ENCODE assay signal across 34 cellular contexts in genomic region chr2:26979761-26980160, GRCh38. TPM values are rescaled to one million over a fixed set of nuclear protein-coding genes. Genes with fewer than 3 reads are reported as not detected.
A peak's percentile ranks its signal among the peaks of the same experiment; 100 is the strongest.
DNase-seq lines count a peak whose midpoint lies in the region; ATAC-seq, FAIRE-seq and TF ChIP-seq lines count a peak whose summit lies in the region.
"Had no signal": no experiment of that assay in that cellular context is flagged by ENCODE, and none has a peak within 500 bp of the region (broad histone marks: within the 10 kb centered on the region; RNA-seq: fewer than 3 reads in every experiment).

No MANE protein-coding gene starts in this region.

- H3K4me3 Mint-ChIP-seq in nephron, result no peak overlapping the region
- H3K4me3 Mint-ChIP-seq: activated CD4-positive, alpha-beta T cell treated with anti-CD3 and anti-CD28 coated beads for 36 hours; activated CD8-positive, alpha-beta T cell treated with anti-CD3 and anti-CD28 coated beads, Interleukin-2, amount 10 ng/mL, durations not matched to agents 7 days and 5 days; activated naive CD4-positive, alpha-beta T cell treated with anti-CD3 and anti-CD28 coated beads for 36 hours; brain; CD4-positive, CD25-positive, alpha-beta regulatory T cell; mesothelial cell of epicardium; natural killer cell treated with Interleukin-12 subunit alpha and Interleukin-12 subunit beta and Interleukin-15 and Interleukin-18, amount 100 ng/mL, for 72 hours; stimulated activated naive CD8-positive, alpha-beta T cell treated with anti-CD3 and anti-CD28 coated beads, Interleukin-15, amount 100 ng/mL, for 72 hours had no signal

- DNase-seq in HepG2 (ENCODE audit: low spot score) (no peak), choroid plexus epithelial cell (ENCODE audit: low read depth) (peak; percentile 68), uterus (peak; percentile 45 to 60), G401 (ENCODE audit: low spot score) (no peak)
- DNase-seq: activated CD4-positive, alpha-beta T cell treated with anti-CD3 and anti-CD28 coated beads for 36 hours; activated CD8-positive, alpha-beta T cell treated with anti-CD3 and anti-CD28 coated beads, Interleukin-2, amount 10 ng/mL, durations not matched to agents 7 days and 5 days; activated naive CD4-positive, alpha-beta T cell treated with anti-CD3 and anti-CD28 coated beads for 36 hours; CD4-positive, CD25-positive, alpha-beta regulatory T cell; DMS79 treated with DMSO at 0.1 percent for 48 hours; glutamatergic neuron; Karpas-422; left ventricle myocardium superior; NCI-H146; NCI-H2107; NCI-H345; NCI-H69; SIG-M5; stimulated activated CD4-positive, alpha-beta T cell treated with anti-CD3 and anti-CD28 coated beads, Interleukin-2, amount 100 ng/mL, for 24 hours; stimulated activated CD8-positive, alpha-beta memory T cell treated with anti-CD3 and anti-CD28 coated beads, Interleukin-4, amount 100 ng/mL, for 48 hours; stimulated activated naive CD8-positive, alpha-beta T cell treated with anti-CD3 and anti-CD28 coated beads, Interleukin-15, amount 100 ng/mL, for 72 hours had no signal

- no peaks in the 10 kb centered on the region for H3K9me3 Mint-ChIP-seq in nephron
- H3K9me3 Mint-ChIP-seq: activated naive CD4-positive, alpha-beta T cell treated with anti-CD3 and anti-CD28 coated beads for 36 hours; brain; CD4-positive, CD25-positive, alpha-beta regulatory T cell; mesothelial cell of epicardium; natural killer cell treated with Interleukin-12 subunit alpha and Interleukin-12 subunit beta and Interleukin-15 and Interleukin-18, amount 100 ng/mL, for 72 hours; stimulated activated naive CD8-positive, alpha-beta T cell treated with anti-CD3 and anti-CD28 coated beads, Interleukin-15, amount 100 ng/mL, for 72 hours had no signal

- no peak for FAIRE-seq in HepG2 (lab: Jason Lieb, UNC)
- FAIRE-seq: endothelial cell of umbilical vein, GM18507, keratinocyte had no signal

- intact Hi-C loops in HepG2 (cut with micrococcal nuclease; ENCODE audit: unreplicated experiment) (no loop called here), uterus (cut with DNase I; ENCODE audit: low total_unique reads) (no loop called here)

- H3K9me3 ChIP-seq in liver (ENCODE audit: control insufficient read depth in 4 of 4, low read length in 3 of 4), result no peaks in the 10 kb centered on the region
- H3K9me3 ChIP-seq in HepG2 (ENCODE audit: low read length), result no peaks in the 10 kb centered on the region
- no peaks in the 10 kb centered on the region for H3K9me3 ChIP-seq in uterus
- H3K9me3 ChIP-seq: ovary, vagina had no signal

- H3K27ac ChIP-seq in liver (ENCODE audit: low read depth in 1 of 2, low read length in 2 of 2) (no peak overlapping the region), HepG2 (ENCODE audit: extremely low read length, insufficient read depth, low read length) (no peak overlapping the region), uterus (peak overlapping the region; percentile 48 to 69)
- H3K27ac ChIP-seq: HL-60, ovary, vagina had no signal

- no peak for TF ChIP-seq EP300 in HepG2 (IDR thresholded peaks at IDR 0.05; ENCODE audit: low read depth in 2 of 2, low read length in 2 of 2)
- TF ChIP-seq EP300 in HepG2 (CRISPR knock-in tag; IDR thresholded peaks at IDR 0.05; ENCODE audit: borderline replicate concordance), result no peak

- in situ Hi-C loops in HepG2 (cut with HindIII; ENCODE audit: extremely low pct_ligation_motif_present, low pct_unique_long_range_greater_than_20kb) (no loop called here), G401 (cut with HindIII; ENCODE audit: low sequenced_read_pairs) (no loop called here)

- H3K36me3 ChIP-seq in liver (ENCODE audit: control insufficient read depth in 4 of 4, insufficient read depth in 3 of 4, low read depth in 1 of 4, low read length in 3 of 4) (no peaks in the 10 kb centered on the region), HepG2 (replicated peaks in 1 of 2; ENCODE audit: control insufficient read depth in 1 of 2, insufficient read depth in 2 of 2, low read length in 2 of 2) (no peaks in the 10 kb centered on the region), uterus (no peaks in the 10 kb centered on the region)
- H3K36me3 ChIP-seq: ovary, vagina had no signal

- TF ChIP-seq RAD21 in liver (IDR thresholded peaks at IDR 0.05) (no peak), HepG2 (CRISPR knock-in tag; IDR thresholded peaks at IDR 0.05) (no peak)

- H2AFZ ChIP-seq in HepG2 (ENCODE audit: low read length), result no peak overlapping the region

- TF ChIP-seq POLR2A in HepG2 (IDR thresholded peaks at IDR 0.05; ENCODE audit: insufficient read depth in 1 of 2, low read depth in 2 of 2, low read length in 2 of 2) (no peak), uterus (IDR thresholded peaks at IDR 0.05) (no peak)

- peaks cover 5% of the 10 kb centered on the region for H3K4me1 Mint-ChIP-seq in nephron
- H3K4me1 Mint-ChIP-seq: activated CD4-positive, alpha-beta T cell treated with anti-CD3 and anti-CD28 coated beads for 36 hours; CD4-positive, CD25-positive, alpha-beta regulatory T cell; stimulated activated naive CD8-positive, alpha-beta T cell treated with anti-CD3 and anti-CD28 coated beads, Interleukin-15, amount 100 ng/mL, for 72 hours had no signal

- POLR2A ChIA-PET in HepG2 (lab: Yijun Ruan, JAX), result no interaction called here

- no peaks in the 10 kb centered on the region for H4K20me1 ChIP-seq in HepG2 (ENCODE audit: insufficient read depth, low read length)

- ATAC-seq in HepG2 (no peak), HG03039 (IDR thresholded peaks at IDR 0.05; ENCODE audit: unreplicated experiment) (no peak), GM18909 (IDR thresholded peaks at IDR 0.05; ENCODE audit: poor library complexity, unreplicated experiment) (no peak)
- ATAC-seq: activated CD4-positive, alpha-beta T cell treated with anti-CD3 and anti-CD28 coated beads for 36 hours; activated CD8-positive, alpha-beta T cell treated with anti-CD3 and anti-CD28 coated beads, Interleukin-2, amount 10 ng/mL, durations not matched to agents 7 days and 5 days; left ventricle myocardium superior; natural killer cell treated with Interleukin-12 subunit alpha and Interleukin-12 subunit beta and Interleukin-15 and Interleukin-18, amount 100 ng/mL, for 72 hours; Panc1; stimulated activated naive CD8-positive, alpha-beta T cell treated with anti-CD3 and anti-CD28 coated beads, Interleukin-15, amount 100 ng/mL, for 72 hours had no signal

- CTCF ChIA-PET in HepG2 (lab: Yijun Ruan, JAX; ENCODE audit: low intra/inter-chr PET ratio, low total read pairs), result no interaction called here

- H3K79me2 ChIP-seq in HepG2 (ENCODE audit: insufficient read depth, low read length), result no peaks in the 10 kb centered on the region

- H3K27ac Mint-ChIP-seq in nephron, result peak overlapping the region in 2 of 3 experiments; percentile 28 to 36
- H3K27ac Mint-ChIP-seq: activated CD4-positive, alpha-beta T cell treated with anti-CD3 and anti-CD28 coated beads for 36 hours; activated CD8-positive, alpha-beta T cell treated with anti-CD3 and anti-CD28 coated beads, Interleukin-2, amount 10 ng/mL, durations not matched to agents 7 days and 5 days; activated naive CD4-positive, alpha-beta T cell treated with anti-CD3 and anti-CD28 coated beads for 36 hours; mesothelial cell of epicardium; natural killer cell treated with Interleukin-12 subunit alpha and Interleukin-12 subunit beta and Interleukin-15 and Interleukin-18, amount 100 ng/mL, for 72 hours had no signal

- H3K27me3 Mint-ChIP-seq in nephron (ENCODE audit: low read depth), result no peaks in the 10 kb centered on the region
- H3K27me3 Mint-ChIP-seq: activated CD4-positive, alpha-beta T cell treated with anti-CD3 and anti-CD28 coated beads for 36 hours; brain had no signal

- H3K4me3 ChIP-seq in liver (ENCODE audit: low read depth in 1 of 3, low read length in 3 of 3) (no peak overlapping the region), HepG2 (replicated peaks in 1 of 3; ENCODE audit: insufficient read depth in 1 of 3, low read depth in 2 of 3, low read length in 3 of 3) (no peak overlapping the region), choroid plexus epithelial cell (ENCODE audit: low read depth, low read length) (no peak overlapping the region), uterus (no peak overlapping the region)
- H3K4me3 ChIP-seq: ovary, vagina had no signal

- no peaks in the 10 kb centered on the region for H3K36me3 Mint-ChIP-seq in nephron (ENCODE audit: low read depth)
- H3K36me3 Mint-ChIP-seq: CD4-positive, CD25-positive, alpha-beta regulatory T cell; mesothelial cell of epicardium; natural killer cell treated with Interleukin-12 subunit alpha and Interleukin-12 subunit beta and Interleukin-15 and Interleukin-18, amount 100 ng/mL, for 72 hours had no signal

- H3K9ac ChIP-seq in liver (ENCODE audit: low read depth in 1 of 2, low read length in 2 of 2) (no peak overlapping the region), HepG2 (ENCODE audit: insufficient read depth, low read depth, low read length) (no peak overlapping the region)

- peaks cover 11 to 38% (median 34%) of the 10 kb centered on the region in 4 donors for H3K4me1 ChIP-seq in liver (ENCODE audit: control insufficient read depth in 4 of 4, insufficient read depth in 4 of 4, low read length in 3 of 4)
- H3K4me1 ChIP-seq in HepG2 (ENCODE audit: insufficient read depth, low read length), result peaks cover 14% of the 10 kb centered on the region
- H3K4me1 ChIP-seq in uterus, result peaks cover 0 to 6% of the 10 kb centered on the region in 2 donors

- no peaks in the 10 kb centered on the region for H3K27me3 ChIP-seq in liver (ENCODE audit: control insufficient read depth in 4 of 4, insufficient read depth in 4 of 4, low read length in 3 of 4)
- peaks cover 0 to 8% of the 10 kb centered on the region in 2 experiments; a peak in 2 of 5 replicates for H3K27me3 ChIP-seq in HepG2 (ENCODE audit: control insufficient read depth in 1 of 2, insufficient read depth in 2 of 2, low read length in 2 of 2)
- H3K27me3 ChIP-seq in uterus, result no peaks in the 10 kb centered on the region
- H3K27me3 ChIP-seq: ovary, vagina had no signal

- BruUV-seq in HepG2 (replicated peaks; lab: Mats Ljungman, UMichigan), result no TSS peak

- H3K4me2 ChIP-seq in HepG2 (ENCODE audit: low read depth, low read length), result no peak overlapping the region

- TF ChIP-seq CTCF in liver (IDR thresholded peaks at IDR 0.05; ENCODE audit: low read depth, low read length, missing input control) (no peak), HepG2 (CRISPR knock-in tag; IDR thresholded peaks at IDR 0.05) (no peak), choroid plexus epithelial cell (conservative IDR thresholded peaks at IDR 0.05; ENCODE audit: low read depth, low read length) (no peak), nephron (IDR thresholded peaks at IDR 0.05; ENCODE audit: unreplicated experiment in 3 of 3) (no peak), uterus (IDR thresholded peaks at IDR 0.05) (no peak)

- WGBS in liver, result 85% methylated on average over 2 of the region's 2 CpGs
- 51% methylated on average over 2 of the region's 2 CpGs for WGBS in HepG2 (ENCODE audit: low lambda C conversion rate)

RNA-seq across cellular contexts. Expression of gene MAPRE3, which starts 9.3 kb away (rescaled TPM):
- total RNA-seq in liver (1 to 10 TPM; 1.0 to 8.1 TPM), HepG2 (2016; rRNA removed; fragmentation: Illumina TruSeq; extraction: Trizol) (0.20 and 0.31 TPM in 2 replicates), uterus (10 to 100 TPM in 1 of 4 donors, 1 to 10 TPM in 3; 2.9 to 49.6 (median 4.9) TPM)
- polyA plus RNA-seq in liver (10 to 100 TPM; 11.5 to 15.8 TPM), HepG2 (2011; rRNA removed) (0.73 and 0.91 TPM in 2 replicates)
- 0.18 TPM in 1 of 2 replicates, not detected in the other for total RNA-seq in HepG2 (2016; cell fraction: cytosol; rRNA removed; fragmentation: Illumina TruSeq; extraction: Trizol; ENCODE audit: low read depth)
- total RNA-seq in HepG2 (2016; cell fraction: insoluble cytoplasmic fraction; rRNA removed; fragmentation: Illumina TruSeq; extraction: Trizol), result 0.15 and 0.19 TPM in 2 replicates
- 0.15 and 0.24 TPM in 2 replicates for total RNA-seq in HepG2 (2016; cell fraction: membrane; rRNA removed; fragmentation: Illumina TruSeq; extraction: Trizol)
- 0.60 and 0.99 TPM in 2 replicates for total RNA-seq in HepG2 (2016; cell fraction: nucleus; rRNA removed; fragmentation: Illumina TruSeq; extraction: Trizol)
- 0.34 and 0.65 TPM in 2 replicates for polyA plus RNA-seq in HepG2 (2011; cell fraction: cytosol; rRNA removed)
- 3.3 and 5.1 TPM in 2 replicates for polyA plus RNA-seq in HepG2 (2011; cell fraction: nucleus; rRNA removed)
- 0.91 and 2.1 TPM in 2 replicates for polyA plus RNA-seq in HepG2 (2012)
- 0.11 and 0.17 TPM in 2 replicates for polyA plus RNA-seq in HepG2 (2016; cell fraction: cytosol; fragmentation: Illumina TruSeq; extraction: Trizol; ENCODE audit: low read depth)
- 0.59 and 0.88 TPM in 2 replicates for polyA plus RNA-seq in HepG2 (2016; cell fraction: insoluble cytoplasmic fraction; fragmentation: Illumina TruSeq; extraction: Trizol; ENCODE audit: low read depth)
- polyA plus RNA-seq in HepG2 (2016; cell fraction: membrane; fragmentation: Illumina TruSeq; extraction: Trizol; ENCODE audit: low read depth), result 0.28 and 0.30 TPM in 2 replicates
- polyA plus RNA-seq in HepG2 (2016; cell fraction: nucleus; fragmentation: Illumina TruSeq; extraction: Trizol; ENCODE audit: insufficient read depth, low read depth), result 1.8 and 2.0 TPM in 2 replicates
- 0.44 and 3.1 TPM in 2 replicates for polyA minus RNA-seq in HepG2 (2011; rRNA and poly(A)+ RNA removed; ENCODE audit: low replicate concordance)
- polyA minus RNA-seq in HepG2 (2011; cell fraction: cytosol; rRNA and poly(A)+ RNA removed), result 0.69 TPM in 1 of 2 replicates, not detected in the other
- 0.99 TPM in 1 of 2 replicates, not detected in the other for polyA minus RNA-seq in HepG2 (2011; cell fraction: nucleus; rRNA and poly(A)+ RNA removed)
- 2.3 and 4.2 TPM in 2 replicates for total RNA-seq in G401 (2014; rRNA removed; shearing (Covaris generic))

RNA-seq across cellular contexts. Expression of gene TMEM214, which starts 53.0 kb away (rescaled TPM):
- 10 to 100 TPM; 17.1 to 48.4 TPM for total RNA-seq in liver
- polyA plus RNA-seq in liver, result 10 to 100 TPM; 28.3 to 53.4 TPM
- total RNA-seq in HepG2 (2016; rRNA removed; fragmentation: Illumina TruSeq; extraction: Trizol), result 28.0 and 58.3 TPM in 2 replicates
- 13.7 and 15.2 TPM in 2 replicates for total RNA-seq in HepG2 (2016; cell fraction: cytosol; rRNA removed; fragmentation: Illumina TruSeq; extraction: Trizol; ENCODE audit: low read depth)
- total RNA-seq in HepG2 (2016; cell fraction: insoluble cytoplasmic fraction; rRNA removed; fragmentation: Illumina TruSeq; extraction: Trizol), result 22.8 and 61.4 TPM in 2 replicates
- total RNA-seq in HepG2 (2016; cell fraction: membrane; rRNA removed; fragmentation: Illumina TruSeq; extraction: Trizol), result 24.2 and 24.6 TPM in 2 replicates
- total RNA-seq in HepG2 (2016; cell fraction: nucleus; rRNA removed; fragmentation: Illumina TruSeq; extraction: Trizol), result 65.4 and 81.2 TPM in 2 replicates
- 132 and 137 TPM in 2 replicates for polyA plus RNA-seq in HepG2 (2011; rRNA removed)
- 96.3 and 120 TPM in 2 replicates for polyA plus RNA-seq in HepG2 (2011; cell fraction: cytosol; rRNA removed)
- polyA plus RNA-seq in HepG2 (2011; cell fraction: nucleus; rRNA removed), result 355 and 421 TPM in 2 replicates
- 76.8 and 81.7 TPM in 2 replicates for polyA plus RNA-seq in HepG2 (2012)
- 15.5 and 16.9 TPM in 2 replicates for polyA plus RNA-seq in HepG2 (2016; cell fraction: cytosol; fragmentation: Illumina TruSeq; extraction: Trizol; ENCODE audit: low read depth)
- polyA plus RNA-seq in HepG2 (2016; cell fraction: insoluble cytoplasmic fraction; fragmentation: Illumina TruSeq; extraction: Trizol; ENCODE audit: low read depth), result 43.0 and 58.5 TPM in 2 replicates
- 30.0 and 37.0 TPM in 2 replicates for polyA plus RNA-seq in HepG2 (2016; cell fraction: membrane; fragmentation: Illumina TruSeq; extraction: Trizol; ENCODE audit: low read depth)
- 188 and 192 TPM in 2 replicates for polyA plus RNA-seq in HepG2 (2016; cell fraction: nucleus; fragmentation: Illumina TruSeq; extraction: Trizol; ENCODE audit: insufficient read depth, low read depth)
- 248 and 683 TPM in 2 replicates for polyA minus RNA-seq in HepG2 (2011; rRNA and poly(A)+ RNA removed; ENCODE audit: low replicate concordance)
- 150 and 151 TPM in 2 replicates for polyA minus RNA-seq in HepG2 (2011; cell fraction: cytosol; rRNA and poly(A)+ RNA removed)
- 219 and 243 TPM in 2 replicates for polyA minus RNA-seq in HepG2 (2011; cell fraction: nucleus; rRNA and poly(A)+ RNA removed)
- total RNA-seq in uterus, result 10 to 100 TPM; 16.1 to 96.2 (median 66.5) TPM
- 34.7 and 37.0 TPM in 2 replicates for total RNA-seq in G401 (2014; rRNA removed; shearing (Covaris generic))

Comparison
In these comparisons a context has a peak if more than half of its experiments do, and no peak if none do; other contexts are left out.
1. H3K27ac ChIP-seq: peak in uterus (2 of 2); none in liver (0 of 2) and HepG2 (single experiment).
2. DNase-seq: peak in choroid plexus epithelial cell (single experiment) and uterus (2 of 2); none in HepG2 (single experiment) and G401 (single experiment).